Comparison of ENCODE assay signal across 2 cellular contexts in the genomic region with DNA sequence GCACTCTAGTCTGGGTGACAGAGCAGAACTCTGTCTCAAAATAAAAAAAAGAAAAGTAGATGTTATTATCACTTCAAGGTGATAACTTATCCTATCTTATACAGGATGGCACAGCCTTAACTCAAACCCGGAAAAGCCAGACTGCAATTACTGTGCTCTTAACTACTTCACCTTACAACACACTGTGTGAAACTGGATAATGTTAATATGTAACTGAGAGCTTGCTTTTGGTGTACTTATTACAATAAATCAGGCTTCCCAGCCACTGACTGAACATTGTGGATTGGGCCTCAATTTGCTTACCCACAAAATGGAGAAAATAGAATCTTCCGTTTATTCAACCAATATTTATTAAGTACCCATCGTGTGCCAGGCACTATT.
TF ChIP-seq lines count a peak whose summit lies in the region.

No MANE protein-coding gene starts in this region.

TF ChIP-seq in GM23338, 12 proteins besides CTCF, POLR2A, EP300 and RAD21 (continued from another document):
- TF ChIP-seq, protein P1, sequence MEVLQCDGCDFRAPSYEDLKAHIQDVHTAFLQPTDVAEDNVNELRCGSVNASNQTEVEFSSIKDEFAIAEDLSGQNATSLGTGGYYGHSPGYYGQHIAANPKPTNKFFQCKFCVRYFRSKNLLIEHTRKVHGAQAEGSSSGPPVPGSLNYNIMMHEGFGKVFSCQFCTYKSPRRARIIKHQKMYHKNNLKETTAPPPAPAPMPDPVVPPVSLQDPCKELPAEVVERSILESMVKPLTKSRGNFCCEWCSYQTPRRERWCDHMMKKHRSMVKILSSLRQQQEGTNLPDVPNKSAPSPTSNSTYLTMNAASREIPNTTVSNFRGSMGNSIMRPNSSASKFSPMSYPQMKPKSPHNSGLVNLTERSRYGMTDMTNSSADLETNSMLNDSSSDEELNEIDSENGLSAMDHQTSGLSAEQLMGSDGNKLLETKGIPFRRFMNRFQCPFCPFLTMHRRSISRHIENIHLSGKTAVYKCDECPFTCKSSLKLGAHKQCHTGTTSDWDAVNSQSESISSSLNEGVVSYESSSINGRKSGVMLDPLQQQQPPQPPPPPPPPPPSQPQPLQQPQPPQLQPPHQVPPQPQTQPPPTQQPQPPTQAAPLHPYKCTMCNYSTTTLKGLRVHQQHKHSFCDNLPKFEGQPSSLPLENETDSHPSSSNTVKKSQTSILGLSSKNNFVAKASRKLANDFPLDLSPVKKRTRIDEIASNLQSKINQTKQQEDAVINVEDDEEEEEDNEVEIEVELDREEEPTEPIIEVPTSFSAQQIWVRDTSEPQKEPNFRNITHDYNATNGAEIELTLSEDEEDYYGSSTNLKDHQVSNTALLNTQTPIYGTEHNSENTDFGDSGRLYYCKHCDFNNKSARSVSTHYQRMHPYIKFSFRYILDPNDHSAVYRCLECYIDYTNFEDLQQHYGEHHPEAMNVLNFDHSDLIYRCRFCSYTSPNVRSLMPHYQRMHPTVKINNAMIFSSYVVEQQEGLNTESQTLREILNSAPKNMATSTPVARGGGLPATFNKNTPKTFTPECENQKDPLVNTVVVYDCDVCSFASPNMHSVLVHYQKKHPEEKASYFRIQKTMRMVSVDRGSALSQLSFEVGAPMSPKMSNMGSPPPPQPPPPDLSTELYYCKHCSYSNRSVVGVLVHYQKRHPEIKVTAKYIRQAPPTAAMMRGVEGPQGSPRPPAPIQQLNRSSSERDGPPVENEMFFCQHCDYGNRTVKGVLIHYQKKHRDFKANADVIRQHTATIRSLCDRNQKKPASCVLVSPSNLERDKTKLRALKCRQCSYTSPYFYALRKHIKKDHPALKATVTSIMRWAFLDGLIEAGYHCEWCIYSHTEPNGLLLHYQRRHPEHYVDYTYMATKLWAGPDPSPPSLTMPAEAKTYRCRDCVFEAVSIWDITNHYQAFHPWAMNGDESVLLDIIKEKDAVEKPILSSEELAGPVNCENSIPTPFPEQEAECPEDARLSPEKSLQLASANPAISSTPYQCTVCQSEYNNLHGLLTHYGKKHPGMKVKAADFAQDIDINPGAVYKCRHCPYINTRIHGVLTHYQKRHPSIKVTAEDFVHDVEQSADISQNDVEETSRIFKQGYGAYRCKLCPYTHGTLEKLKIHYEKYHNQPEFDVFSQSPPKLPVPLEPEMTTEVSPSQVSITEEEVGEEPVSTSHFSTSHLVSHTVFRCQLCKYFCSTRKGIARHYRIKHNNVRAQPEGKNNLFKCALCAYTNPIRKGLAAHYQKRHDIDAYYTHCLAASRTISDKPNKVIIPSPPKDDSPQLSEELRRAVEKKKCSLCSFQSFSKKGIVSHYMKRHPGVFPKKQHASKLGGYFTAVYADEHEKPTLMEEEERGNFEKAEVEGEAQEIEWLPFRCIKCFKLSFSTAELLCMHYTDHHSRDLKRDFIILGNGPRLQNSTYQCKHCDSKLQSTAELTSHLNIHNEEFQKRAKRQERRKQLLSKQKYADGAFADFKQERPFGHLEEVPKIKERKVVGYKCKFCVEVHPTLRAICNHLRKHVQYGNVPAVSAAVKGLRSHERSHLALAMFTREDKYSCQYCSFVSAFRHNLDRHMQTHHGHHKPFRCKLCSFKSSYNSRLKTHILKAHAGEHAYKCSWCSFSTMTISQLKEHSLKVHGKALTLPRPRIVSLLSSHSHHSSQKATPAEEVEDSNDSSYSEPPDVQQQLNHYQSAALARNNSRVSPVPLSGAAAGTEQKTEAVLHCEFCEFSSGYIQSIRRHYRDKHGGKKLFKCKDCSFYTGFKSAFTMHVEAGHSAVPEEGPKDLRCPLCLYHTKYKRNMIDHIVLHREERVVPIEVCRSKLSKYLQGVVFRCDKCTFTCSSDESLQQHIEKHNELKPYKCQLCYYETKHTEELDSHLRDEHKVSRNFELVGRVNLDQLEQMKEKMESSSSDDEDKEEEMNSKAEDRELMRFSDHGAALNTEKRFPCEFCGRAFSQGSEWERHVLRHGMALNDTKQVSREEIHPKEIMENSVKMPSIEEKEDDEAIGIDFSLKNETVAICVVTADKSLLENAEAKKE (CRISPR knock-in tag; IDR thresholded peaks at IDR 0.05), result no peak
- TF ChIP-seq STAT1 (IDR thresholded peaks at IDR 0.05; ENCODE audit: unreplicated experiment) (no peak), EZH2phosphoT487 (IDR thresholded peaks at IDR 0.05; ENCODE audit: unreplicated experiment) (no peak), ZNF331 (CRISPR knock-in tag; IDR thresholded peaks at IDR 0.05; ENCODE audit: low read depth) (no peak), CREB1 (CRISPR knock-in tag; IDR thresholded peaks at IDR 0.05; ENCODE audit: low read depth) (no peak), ZNF114 (CRISPR knock-in tag; IDR thresholded peaks at IDR 0.05) (no peak), NANOG (IDR thresholded peaks at IDR 0.05; ENCODE audit: borderline replicate concordance) (no peak), JUNB (IDR thresholded peaks at IDR 0.05; ENCODE audit: unreplicated experiment) (no peak), POLR2AphosphoS5 (IDR thresholded peaks at IDR 0.05; ENCODE audit: low read depth) (no peak)
- TF ChIP-seq, protein P2, sequence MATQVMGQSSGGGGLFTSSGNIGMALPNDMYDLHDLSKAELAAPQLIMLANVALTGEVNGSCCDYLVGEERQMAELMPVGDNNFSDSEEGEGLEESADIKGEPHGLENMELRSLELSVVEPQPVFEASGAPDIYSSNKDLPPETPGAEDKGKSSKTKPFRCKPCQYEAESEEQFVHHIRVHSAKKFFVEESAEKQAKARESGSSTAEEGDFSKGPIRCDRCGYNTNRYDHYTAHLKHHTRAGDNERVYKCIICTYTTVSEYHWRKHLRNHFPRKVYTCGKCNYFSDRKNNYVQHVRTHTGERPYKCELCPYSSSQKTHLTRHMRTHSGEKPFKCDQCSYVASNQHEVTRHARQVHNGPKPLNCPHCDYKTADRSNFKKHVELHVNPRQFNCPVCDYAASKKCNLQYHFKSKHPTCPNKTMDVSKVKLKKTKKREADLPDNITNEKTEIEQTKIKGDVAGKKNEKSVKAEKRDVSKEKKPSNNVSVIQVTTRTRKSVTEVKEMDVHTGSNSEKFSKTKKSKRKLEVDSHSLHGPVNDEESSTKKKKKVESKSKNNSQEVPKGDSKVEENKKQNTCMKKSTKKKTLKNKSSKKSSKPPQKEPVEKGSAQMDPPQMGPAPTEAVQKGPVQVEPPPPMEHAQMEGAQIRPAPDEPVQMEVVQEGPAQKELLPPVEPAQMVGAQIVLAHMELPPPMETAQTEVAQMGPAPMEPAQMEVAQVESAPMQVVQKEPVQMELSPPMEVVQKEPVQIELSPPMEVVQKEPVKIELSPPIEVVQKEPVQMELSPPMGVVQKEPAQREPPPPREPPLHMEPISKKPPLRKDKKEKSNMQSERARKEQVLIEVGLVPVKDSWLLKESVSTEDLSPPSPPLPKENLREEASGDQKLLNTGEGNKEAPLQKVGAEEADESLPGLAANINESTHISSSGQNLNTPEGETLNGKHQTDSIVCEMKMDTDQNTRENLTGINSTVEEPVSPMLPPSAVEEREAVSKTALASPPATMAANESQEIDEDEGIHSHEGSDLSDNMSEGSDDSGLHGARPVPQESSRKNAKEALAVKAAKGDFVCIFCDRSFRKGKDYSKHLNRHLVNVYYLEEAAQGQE (IDR thresholded peaks at IDR 0.05; ENCODE audit: unreplicated experiment), result no peak

TF ChIP-seq in WTC11, 78 proteins besides CTCF, POLR2A, EP300 and RAD21 (continued from another document and continues in another):
- TF ChIP-seq, protein P3, sequence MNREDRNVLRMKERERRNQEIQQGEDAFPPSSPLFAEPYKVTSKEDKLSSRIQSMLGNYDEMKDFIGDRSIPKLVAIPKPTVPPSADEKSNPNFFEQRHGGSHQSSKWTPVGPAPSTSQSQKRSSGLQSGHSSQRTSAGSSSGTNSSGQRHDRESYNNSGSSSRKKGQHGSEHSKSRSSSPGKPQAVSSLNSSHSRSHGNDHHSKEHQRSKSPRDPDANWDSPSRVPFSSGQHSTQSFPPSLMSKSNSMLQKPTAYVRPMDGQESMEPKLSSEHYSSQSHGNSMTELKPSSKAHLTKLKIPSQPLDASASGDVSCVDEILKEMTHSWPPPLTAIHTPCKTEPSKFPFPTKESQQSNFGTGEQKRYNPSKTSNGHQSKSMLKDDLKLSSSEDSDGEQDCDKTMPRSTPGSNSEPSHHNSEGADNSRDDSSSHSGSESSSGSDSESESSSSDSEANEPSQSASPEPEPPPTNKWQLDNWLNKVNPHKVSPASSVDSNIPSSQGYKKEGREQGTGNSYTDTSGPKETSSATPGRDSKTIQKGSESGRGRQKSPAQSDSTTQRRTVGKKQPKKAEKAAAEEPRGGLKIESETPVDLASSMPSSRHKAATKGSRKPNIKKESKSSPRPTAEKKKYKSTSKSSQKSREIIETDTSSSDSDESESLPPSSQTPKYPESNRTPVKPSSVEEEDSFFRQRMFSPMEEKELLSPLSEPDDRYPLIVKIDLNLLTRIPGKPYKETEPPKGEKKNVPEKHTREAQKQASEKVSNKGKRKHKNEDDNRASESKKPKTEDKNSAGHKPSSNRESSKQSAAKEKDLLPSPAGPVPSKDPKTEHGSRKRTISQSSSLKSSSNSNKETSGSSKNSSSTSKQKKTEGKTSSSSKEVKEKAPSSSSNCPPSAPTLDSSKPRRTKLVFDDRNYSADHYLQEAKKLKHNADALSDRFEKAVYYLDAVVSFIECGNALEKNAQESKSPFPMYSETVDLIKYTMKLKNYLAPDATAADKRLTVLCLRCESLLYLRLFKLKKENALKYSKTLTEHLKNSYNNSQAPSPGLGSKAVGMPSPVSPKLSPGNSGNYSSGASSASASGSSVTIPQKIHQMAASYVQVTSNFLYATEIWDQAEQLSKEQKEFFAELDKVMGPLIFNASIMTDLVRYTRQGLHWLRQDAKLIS (CRISPR knock-in tag; IDR thresholded peaks at IDR 0.05; ENCODE audit: borderline replicate concordance), result no peak
- TF ChIP-seq ZNF396 (CRISPR knock-in tag; IDR thresholded peaks at IDR 0.05; ENCODE audit: borderline replicate concordance), result no peak
- TF ChIP-seq, protein P4, sequence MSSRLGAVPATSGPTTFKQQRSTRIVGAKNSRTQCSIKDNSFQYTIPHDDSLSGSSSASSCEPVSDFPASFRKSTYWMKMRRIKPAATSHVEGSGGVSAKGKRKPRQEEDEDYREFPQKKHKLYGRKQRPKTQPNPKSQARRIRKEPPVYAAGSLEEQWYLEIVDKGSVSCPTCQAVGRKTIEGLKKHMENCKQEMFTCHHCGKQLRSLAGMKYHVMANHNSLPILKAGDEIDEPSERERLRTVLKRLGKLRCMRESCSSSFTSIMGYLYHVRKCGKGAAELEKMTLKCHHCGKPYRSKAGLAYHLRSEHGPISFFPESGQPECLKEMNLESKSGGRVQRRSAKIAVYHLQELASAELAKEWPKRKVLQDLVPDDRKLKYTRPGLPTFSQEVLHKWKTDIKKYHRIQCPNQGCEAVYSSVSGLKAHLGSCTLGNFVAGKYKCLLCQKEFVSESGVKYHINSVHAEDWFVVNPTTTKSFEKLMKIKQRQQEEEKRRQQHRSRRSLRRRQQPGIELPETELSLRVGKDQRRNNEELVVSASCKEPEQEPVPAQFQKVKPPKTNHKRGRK (CRISPR knock-in tag; IDR thresholded peaks at IDR 0.05; ENCODE audit: borderline replicate concordance), result no peak
- TF ChIP-seq, protein P5, sequence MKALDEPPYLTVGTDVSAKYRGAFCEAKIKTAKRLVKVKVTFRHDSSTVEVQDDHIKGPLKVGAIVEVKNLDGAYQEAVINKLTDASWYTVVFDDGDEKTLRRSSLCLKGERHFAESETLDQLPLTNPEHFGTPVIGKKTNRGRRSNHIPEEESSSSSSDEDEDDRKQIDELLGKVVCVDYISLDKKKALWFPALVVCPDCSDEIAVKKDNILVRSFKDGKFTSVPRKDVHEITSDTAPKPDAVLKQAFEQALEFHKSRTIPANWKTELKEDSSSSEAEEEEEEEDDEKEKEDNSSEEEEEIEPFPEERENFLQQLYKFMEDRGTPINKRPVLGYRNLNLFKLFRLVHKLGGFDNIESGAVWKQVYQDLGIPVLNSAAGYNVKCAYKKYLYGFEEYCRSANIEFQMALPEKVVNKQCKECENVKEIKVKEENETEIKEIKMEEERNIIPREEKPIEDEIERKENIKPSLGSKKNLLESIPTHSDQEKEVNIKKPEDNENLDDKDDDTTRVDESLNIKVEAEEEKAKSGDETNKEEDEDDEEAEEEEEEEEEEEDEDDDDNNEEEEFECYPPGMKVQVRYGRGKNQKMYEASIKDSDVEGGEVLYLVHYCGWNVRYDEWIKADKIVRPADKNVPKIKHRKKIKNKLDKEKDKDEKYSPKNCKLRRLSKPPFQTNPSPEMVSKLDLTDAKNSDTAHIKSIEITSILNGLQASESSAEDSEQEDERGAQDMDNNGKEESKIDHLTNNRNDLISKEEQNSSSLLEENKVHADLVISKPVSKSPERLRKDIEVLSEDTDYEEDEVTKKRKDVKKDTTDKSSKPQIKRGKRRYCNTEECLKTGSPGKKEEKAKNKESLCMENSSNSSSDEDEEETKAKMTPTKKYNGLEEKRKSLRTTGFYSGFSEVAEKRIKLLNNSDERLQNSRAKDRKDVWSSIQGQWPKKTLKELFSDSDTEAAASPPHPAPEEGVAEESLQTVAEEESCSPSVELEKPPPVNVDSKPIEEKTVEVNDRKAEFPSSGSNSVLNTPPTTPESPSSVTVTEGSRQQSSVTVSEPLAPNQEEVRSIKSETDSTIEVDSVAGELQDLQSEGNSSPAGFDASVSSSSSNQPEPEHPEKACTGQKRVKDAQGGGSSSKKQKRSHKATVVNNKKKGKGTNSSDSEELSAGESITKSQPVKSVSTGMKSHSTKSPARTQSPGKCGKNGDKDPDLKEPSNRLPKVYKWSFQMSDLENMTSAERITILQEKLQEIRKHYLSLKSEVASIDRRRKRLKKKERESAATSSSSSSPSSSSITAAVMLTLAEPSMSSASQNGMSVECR (CRISPR knock-in tag; IDR thresholded peaks at IDR 0.05; ENCODE audit: borderline replicate concordance), result no peak
- no peak for TF ChIP-seq MXD4 (CRISPR knock-in tag; IDR thresholded peaks at IDR 0.05; ENCODE audit: borderline replicate concordance)
- TF ChIP-seq CREM (CRISPR knock-in tag; IDR thresholded peaks at IDR 0.05), result no peak
- TF ChIP-seq, protein P6, sequence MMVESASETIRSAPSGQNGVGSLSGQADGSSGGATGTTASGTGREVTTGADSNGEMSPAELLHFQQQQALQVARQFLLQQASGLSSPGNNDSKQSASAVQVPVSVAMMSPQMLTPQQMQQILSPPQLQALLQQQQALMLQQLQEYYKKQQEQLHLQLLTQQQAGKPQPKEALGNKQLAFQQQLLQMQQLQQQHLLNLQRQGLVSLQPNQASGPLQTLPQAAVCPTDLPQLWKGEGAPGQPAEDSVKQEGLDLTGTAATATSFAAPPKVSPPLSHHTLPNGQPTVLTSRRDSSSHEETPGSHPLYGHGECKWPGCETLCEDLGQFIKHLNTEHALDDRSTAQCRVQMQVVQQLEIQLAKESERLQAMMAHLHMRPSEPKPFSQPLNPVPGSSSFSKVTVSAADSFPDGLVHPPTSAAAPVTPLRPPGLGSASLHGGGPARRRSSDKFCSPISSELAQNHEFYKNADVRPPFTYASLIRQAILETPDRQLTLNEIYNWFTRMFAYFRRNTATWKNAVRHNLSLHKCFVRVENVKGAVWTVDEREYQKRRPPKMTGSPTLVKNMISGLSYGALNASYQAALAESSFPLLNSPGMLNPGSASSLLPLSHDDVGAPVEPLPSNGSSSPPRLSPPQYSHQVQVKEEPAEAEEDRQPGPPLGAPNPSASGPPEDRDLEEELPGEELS (CRISPR knock-in tag; IDR thresholded peaks at IDR 0.05), result no peak
- no peak for TF ChIP-seq FOXP1 (CRISPR knock-in tag; IDR thresholded peaks at IDR 0.05; ENCODE audit: borderline replicate concordance)
- TF ChIP-seq, protein P7, sequence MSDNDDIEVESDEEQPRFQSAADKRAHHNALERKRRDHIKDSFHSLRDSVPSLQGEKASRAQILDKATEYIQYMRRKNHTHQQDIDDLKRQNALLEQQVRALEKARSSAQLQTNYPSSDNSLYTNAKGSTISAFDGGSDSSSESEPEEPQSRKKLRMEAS (CRISPR knock-in tag; IDR thresholded peaks at IDR 0.05), result no peak
- no peak for TF ChIP-seq HMGA2 (CRISPR knock-in tag; IDR thresholded peaks at IDR 0.05)
- TF ChIP-seq, protein P8, sequence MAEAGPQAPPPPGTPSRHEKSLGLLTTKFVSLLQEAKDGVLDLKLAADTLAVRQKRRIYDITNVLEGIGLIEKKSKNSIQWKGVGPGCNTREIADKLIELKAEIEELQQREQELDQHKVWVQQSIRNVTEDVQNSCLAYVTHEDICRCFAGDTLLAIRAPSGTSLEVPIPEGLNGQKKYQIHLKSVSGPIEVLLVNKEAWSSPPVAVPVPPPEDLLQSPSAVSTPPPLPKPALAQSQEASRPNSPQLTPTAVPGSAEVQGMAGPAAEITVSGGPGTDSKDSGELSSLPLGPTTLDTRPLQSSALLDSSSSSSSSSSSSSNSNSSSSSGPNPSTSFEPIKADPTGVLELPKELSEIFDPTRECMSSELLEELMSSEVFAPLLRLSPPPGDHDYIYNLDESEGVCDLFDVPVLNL (CRISPR knock-in tag; IDR thresholded peaks at IDR 0.05; ENCODE audit: borderline replicate concordance, low read depth), result no peak
- TF ChIP-seq ZNF317 (CRISPR knock-in tag; IDR thresholded peaks at IDR 0.05; ENCODE audit: borderline replicate concordance, low read depth), result no peak
